In genomic region chr7:157139142-157140117, GRCh38 we compare ENCODE assay signal across 8 cellular contexts. TPM values are rescaled to one million over a fixed set of nuclear protein-coding genes. Genes with fewer than 3 reads are reported as not detected.
DNase-seq lines count a peak whose midpoint lies in the region; ATAC-seq, FAIRE-seq and TF ChIP-seq lines count a peak whose summit lies in the region.

No MANE protein-coding gene starts in this region.

- peak overlapping the region; percentile 68 for H2AFZ ChIP-seq in hepatocyte

- H3K4me3 Mint-ChIP-seq in activated naive CD8-positive, alpha-beta T cell treated with anti-CD3 and anti-CD28 coated beads, Interleukin-2, amount 50 U/mL, for 24 hours = peak overlapping the region; percentile 83

- 3% methylated on average over 53 of the region's 83 CpGs for WGBS in hepatocyte (ENCODE audit: low lambda C conversion rate, missing lambda C conversion rate)

- H3K27ac Mint-ChIP-seq in activated naive CD8-positive, alpha-beta T cell treated with anti-CD3 and anti-CD28 coated beads, Interleukin-2, amount 50 U/mL, for 24 hours = peak overlapping the region; percentile 81

- H3K36me3 ChIP-seq in hepatocyte (replicated peaks; ENCODE audit: insufficient read depth, low read depth) = no peaks in the 10 kb centered on the region

- H3K9me2 ChIP-seq in hepatocyte (replicated peaks; ENCODE audit: insufficient read depth) = no peaks in the 10 kb centered on the region

- no peak for FAIRE-seq in H54 (lab: Jason Lieb, UNC)

- H3K4me2 ChIP-seq in hepatocyte = peak overlapping the region; percentile 98

- TF ChIP-seq POLR2A in H54 (IDR thresholded peaks at IDR 0.05; ENCODE audit: low read depth, low read length) = no peak

- DNase-seq in RKO (ENCODE audit: low spot score) = peak; percentile 48
- peak; percentile 51 for DNase-seq in activated naive CD8-positive, alpha-beta T cell treated with anti-CD3 and anti-CD28 coated beads, Interleukin-2, amount 50 U/mL, for 24 hours
- DNase-seq in hepatocyte (ENCODE audit: low spot score) = peak; percentile 60
- no peak for DNase-seq in H54 (ENCODE audit: insufficient read length, low spot score)
- no peak for DNase-seq in NCI-H2081 treated with DMSO at 0.1 percent for 48 hours (lab: John Stamatoyannopoulos, UW)

- ATAC-seq in GM18858 (IDR thresholded peaks at IDR 0.05; ENCODE audit: unreplicated experiment) (peak; percentile 38), HG02870 (IDR thresholded peaks at IDR 0.05; ENCODE audit: unreplicated experiment) (peak; percentile 41)
- peak; percentile 53 for ATAC-seq in activated naive CD8-positive, alpha-beta T cell treated with anti-CD3 and anti-CD28 coated beads, Interleukin-2, amount 50 U/mL, for 24 hours

- H3K27ac ChIP-seq in hepatocyte (peak overlapping the region; percentile 96), skin epidermis (peak overlapping the region; percentile 71 to 99 (median 91))

- H3K79me2 ChIP-seq in hepatocyte = peaks cover 53% of the 10 kb centered on the region

- no peaks in the 10 kb centered on the region for H3K27me3 ChIP-seq in hepatocyte

- H3K4me1 Mint-ChIP-seq in activated naive CD8-positive, alpha-beta T cell treated with anti-CD3 and anti-CD28 coated beads, Interleukin-2, amount 50 U/mL, for 24 hours = peaks cover 45% of the 10 kb centered on the region

- peaks cover 41% of the 10 kb centered on the region for H3K36me3 Mint-ChIP-seq in activated naive CD8-positive, alpha-beta T cell treated with anti-CD3 and anti-CD28 coated beads, Interleukin-2, amount 50 U/mL, for 24 hours (ENCODE audit: low read depth)

- H4K20me1 ChIP-seq in hepatocyte (ENCODE audit: insufficient read depth, poor library complexity, severe bottlenecking) = peaks cover 53% of the 10 kb centered on the region

- peaks cover 24% of the 10 kb centered on the region for H3K4me1 ChIP-seq in hepatocyte (ENCODE audit: insufficient read depth)

- no peaks in the 10 kb centered on the region for H3K27me3 Mint-ChIP-seq in activated naive CD8-positive, alpha-beta T cell treated with anti-CD3 and anti-CD28 coated beads, Interleukin-2, amount 50 U/mL, for 24 hours

- TF ChIP-seq CTCF in hepatocyte (IDR thresholded peaks at IDR 0.05; ENCODE audit: poor library complexity) = no peak

- no peaks in the 10 kb centered on the region for H3K9me3 ChIP-seq in hepatocyte (ENCODE audit: low read depth)

- no peaks in the 10 kb centered on the region for H3K9me3 Mint-ChIP-seq in activated naive CD8-positive, alpha-beta T cell treated with anti-CD3 and anti-CD28 coated beads, Interleukin-2, amount 50 U/mL, for 24 hours

- H3K4me3 ChIP-seq in hepatocyte (peak overlapping the region; percentile 75), skin epidermis (peak overlapping the region; percentile 61 to 92 (median 81))

RNA-seq across cellular contexts. Expression of gene UBE3C, which starts 0.7 kb away (rescaled TPM):
- total RNA-seq in hepatocyte = 66.3 and 72.6 TPM in 2 replicates
- 19.4 and 24.6 TPM in 2 replicates for polyA plus RNA-seq in hepatocyte

Comparison
In these comparisons a context has a peak if more than half of its experiments do, and no peak if none do; other contexts are left out.
1. DNase-seq: peak in RKO (single experiment), activated naive CD8-positive, alpha-beta T cell treated with anti-CD3 and anti-CD28 coated beads, Interleukin-2, amount 50 U/mL, for 24 hours (single experiment) and hepatocyte (single experiment); none in H54 (single experiment) and NCI-H2081 treated with DMSO at 0.1 percent for 48 hours (single experiment).
2. Peak in every context shown above with its lines, with median percentiles within 50 percentile points of each other: ATAC-seq.